ENCODE assay signal across 1 cellular context in the genomic region with DNA sequence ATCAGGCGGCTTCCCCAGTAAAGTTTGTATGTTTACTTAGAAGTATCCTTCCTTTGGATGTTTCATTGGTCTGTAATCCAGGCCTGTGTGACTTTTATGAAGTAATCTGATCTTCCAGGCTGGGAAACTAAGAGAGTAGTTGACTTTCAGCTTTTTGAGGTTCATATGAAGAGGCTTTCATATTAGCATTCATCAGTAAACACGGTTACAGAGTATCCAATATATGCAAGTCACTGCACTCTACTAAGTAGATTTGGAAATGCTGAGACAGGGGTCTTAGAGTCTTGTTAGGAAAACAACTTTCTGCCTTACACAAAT.
TF ChIP-seq lines count a peak whose summit lies in the region.

No MANE protein-coding gene starts in this region.

TF ChIP-seq in HCT116, 20 proteins besides CTCF, POLR2A, EP300 and RAD21 (continued from another document):
- TF ChIP-seq, protein P1, sequence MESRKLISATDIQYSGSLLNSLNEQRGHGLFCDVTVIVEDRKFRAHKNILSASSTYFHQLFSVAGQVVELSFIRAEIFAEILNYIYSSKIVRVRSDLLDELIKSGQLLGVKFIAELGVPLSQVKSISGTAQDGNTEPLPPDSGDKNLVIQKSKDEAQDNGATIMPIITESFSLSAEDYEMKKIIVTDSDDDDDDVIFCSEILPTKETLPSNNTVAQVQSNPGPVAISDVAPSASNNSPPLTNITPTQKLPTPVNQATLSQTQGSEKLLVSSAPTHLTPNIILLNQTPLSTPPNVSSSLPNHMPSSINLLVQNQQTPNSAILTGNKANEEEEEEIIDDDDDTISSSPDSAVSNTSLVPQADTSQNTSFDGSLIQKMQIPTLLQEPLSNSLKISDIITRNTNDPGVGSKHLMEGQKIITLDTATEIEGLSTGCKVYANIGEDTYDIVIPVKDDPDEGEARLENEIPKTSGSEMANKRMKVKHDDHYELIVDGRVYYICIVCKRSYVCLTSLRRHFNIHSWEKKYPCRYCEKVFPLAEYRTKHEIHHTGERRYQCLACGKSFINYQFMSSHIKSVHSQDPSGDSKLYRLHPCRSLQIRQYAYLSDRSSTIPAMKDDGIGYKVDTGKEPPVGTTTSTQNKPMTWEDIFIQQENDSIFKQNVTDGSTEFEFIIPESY (IDR thresholded peaks at IDR 0.05; ENCODE audit: extremely low read depth, insufficient replicate concordance, low read length) = no peak
- TF ChIP-seq JUND (IDR thresholded peaks at IDR 0.05) (no peak), SIN3A (IDR thresholded peaks at IDR 0.05; ENCODE audit: low read depth) (no peak)
